Comparison of ENCODE assay signal across 8 cellular contexts in the genomic region with DNA sequence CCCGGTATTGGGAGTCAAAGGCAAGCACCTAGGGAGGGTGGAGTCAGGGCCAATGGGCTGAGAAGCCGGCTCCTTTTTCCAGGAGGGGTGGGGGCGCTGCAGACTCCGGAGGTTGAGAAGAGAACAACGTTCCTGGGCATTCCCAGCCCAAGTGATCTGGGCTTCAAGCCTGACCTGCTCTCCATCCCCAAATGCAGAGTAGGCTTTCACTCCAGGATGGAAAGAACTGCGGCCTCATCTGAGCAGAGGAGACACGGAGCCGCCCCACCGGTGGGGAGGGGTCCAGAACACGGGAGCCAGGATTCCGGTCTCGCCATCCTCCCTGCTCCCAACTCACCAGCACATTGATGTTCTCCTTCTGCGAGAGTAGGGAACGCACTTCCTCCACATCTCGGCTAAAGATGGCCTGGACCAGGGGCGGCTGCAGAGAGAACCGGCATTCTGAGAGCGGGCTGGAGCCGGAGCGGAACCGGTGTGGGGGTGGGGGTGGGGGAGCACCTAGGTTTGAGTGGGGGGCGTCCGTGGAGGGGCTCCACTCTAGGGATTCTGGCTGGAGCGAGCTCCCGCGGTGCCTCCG. TPM values are rescaled to one million over a fixed set of nuclear protein-coding genes. Genes with fewer than 3 reads are reported as not detected.
DNase-seq lines count a peak whose midpoint lies in the region; ATAC-seq and TF ChIP-seq lines count a peak whose summit lies in the region.

No MANE protein-coding gene starts in this region.

- H3K27ac ChIP-seq in adrenal gland = peak overlapping the region in 4 of 5 donors; percentile 87 to 95 (median 91)
- peak overlapping the region; percentile 75 to 97 (median 91) for H3K27ac ChIP-seq in skin epidermis

- peaks cover 36% of the 10 kb centered on the region for H3K36me3 ChIP-seq in BE2C
- peaks cover 0 to 40% of the 10 kb centered on the region in 2 donors for H3K36me3 ChIP-seq in adrenal gland (replicated peaks in 1 of 2)

- no peaks in the 10 kb centered on the region for H3K9me3 ChIP-seq in BE2C
- H3K9me3 ChIP-seq in adrenal gland (replicated peaks in 1 of 3) = no peaks in the 10 kb centered on the region
- H3K9me3 ChIP-seq in iPS-18c (ENCODE audit: control insufficient read depth, insufficient read depth, low read length) = no peaks in the 10 kb centered on the region

- WGBS in adrenal gland, 4 donors = 0 to 1% (median 0%) methylated on average over 2 to 27 of the region's 27 CpGs

- peak overlapping the region; percentile 77 for H3K4me3 ChIP-seq in BE2C (ENCODE audit: low read depth, low read length)
- H3K4me3 ChIP-seq in adrenal gland = peak overlapping the region; percentile 3 to 90 (median 74)
- peak overlapping the region; percentile 71 for H3K4me3 ChIP-seq in iPS-18c (ENCODE audit: insufficient read depth, low read depth, low read length)
- peak overlapping the region; percentile 70 to 93 (median 91) for H3K4me3 ChIP-seq in skin epidermis

- peak; percentile 59 for DNase-seq in BE2C
- DNase-seq in M059J (ENCODE audit: low read depth) = peak; percentile 49
- DNase-seq in adrenal gland = peak in 3 of 7 donors; percentile 27 to 63 (median 46)
- DNase-seq in stimulated activated naive CD4-positive, alpha-beta T cell treated with Interleukin-2 at 50 U/mL for 16 hours (lab: John Stamatoyannopoulos, UW) = no peak

- TF ChIP-seq CTCF in BE2C (IDR thresholded peaks at IDR 0.05; ENCODE audit: low read depth, low read length) (0 out of 2 replicates have a peak, but pooled peaks have one; percentile 19), adrenal gland (IDR thresholded peaks at IDR 0.05) (no peak)

- TF ChIP-seq POLR2A in adrenal gland (IDR thresholded peaks at IDR 0.05) = no peak

- H3K4me1 ChIP-seq in BE2C (peaks cover 11% of the 10 kb centered on the region), adrenal gland (replicated peaks in 1 of 2) (peaks cover 19 to 30% of the 10 kb centered on the region in 2 donors)

- no peaks in the 10 kb centered on the region for H3K27me3 ChIP-seq in BE2C
- no peaks in the 10 kb centered on the region for H3K27me3 ChIP-seq in adrenal gland

- peak; percentile 15 for ATAC-seq in GM19328 (IDR thresholded peaks at IDR 0.05; ENCODE audit: unreplicated experiment)
- no peak for ATAC-seq in HG03159 (IDR thresholded peaks at IDR 0.05; ENCODE audit: unreplicated experiment)

- intact Hi-C loops in adrenal gland (cut with DNase I) = loop anchor here in 1 of 2 donors (5.0 kb wide), 1 partner anchor 35 kb away; the partner anchor contains the start of genes NABP2 and RNF41

RNA-seq across cellular contexts. Expression of gene ANKRD52, which starts 0.6 kb away (rescaled TPM):
- polyA plus RNA-seq in BE2C (2012; ENCODE audit: insufficient read depth, insufficient read length, low read depth) = 32.3 TPM
- total RNA-seq in M059J (2014; rRNA removed; shearing (Covaris generic)) = 15.8 and 19.2 TPM in 2 replicates
- total RNA-seq in adrenal gland = 10 to 100 TPM; 21.3 to 86.8 (median 39.2) TPM
- polyA plus RNA-seq in adrenal gland = 10 to 100 TPM in 2 of 3 donors, 1 to 10 TPM in 1; 8.4 to 54.0 (median 28.8) TPM

RNA-seq across cellular contexts. Expression of gene COQ10A, which starts 9.2 kb away (rescaled TPM):
- polyA plus RNA-seq in BE2C (2012; ENCODE audit: insufficient read depth, insufficient read length, low read depth) = 25.3 TPM
- 15.4 and 17.1 TPM in 2 replicates for total RNA-seq in M059J (2014; rRNA removed; shearing (Covaris generic))
- total RNA-seq in adrenal gland = 10 to 100 TPM; 24.2 to 65.1 (median 35.1) TPM
- polyA plus RNA-seq in adrenal gland = 10 to 100 TPM; 25.2 to 47.6 (median 36.7) TPM

RNA-seq across cellular contexts. Expression of gene SLC39A5, which starts 27.7 kb away (rescaled TPM):
- polyA plus RNA-seq in BE2C (2012; ENCODE audit: insufficient read depth, insufficient read length, low read depth) = 0.60 TPM
- not detected in 2 replicates for total RNA-seq in M059J (2014; rRNA removed; shearing (Covaris generic))
- total RNA-seq in adrenal gland = under 1 TPM in 2 of 8 donors, not detected in 6; 0.65 to 0.83 TPM
- polyA plus RNA-seq in adrenal gland = 1 to 10 TPM in 1 of 3 donors, under 1 TPM in 1, not detected in 1; 0.54 to 2.0 TPM

RNA-seq across cellular contexts. Expression of gene NABP2, which starts 33.4 kb away (rescaled TPM):
- polyA plus RNA-seq in BE2C (2012; ENCODE audit: insufficient read depth, insufficient read length, low read depth) = 147 TPM
- 64.4 and 73.3 TPM in 2 replicates for total RNA-seq in M059J (2014; rRNA removed; shearing (Covaris generic))
- total RNA-seq in adrenal gland = 10 to 100 TPM; 23.8 to 55.4 (median 48.9) TPM
- polyA plus RNA-seq in adrenal gland = 10 to 100 TPM; 24.6 to 48.3 (median 39.7) TPM

RNA-seq across cellular contexts. Expression of gene RNF41, which starts 35.9 kb away (rescaled TPM):
- 82.7 TPM for polyA plus RNA-seq in BE2C (2012; ENCODE audit: insufficient read depth, insufficient read length, low read depth)
- 42.8 and 54.9 TPM in 2 replicates for total RNA-seq in M059J (2014; rRNA removed; shearing (Covaris generic))
- total RNA-seq in adrenal gland = 10 to 100 TPM; 42.6 to 90.6 (median 67.4) TPM
- 10 to 100 TPM; 13.0 to 44.0 (median 13.5) TPM for polyA plus RNA-seq in adrenal gland
